Comparison of ENCODE assay signal across 14 cellular contexts in the genomic region with DNA sequence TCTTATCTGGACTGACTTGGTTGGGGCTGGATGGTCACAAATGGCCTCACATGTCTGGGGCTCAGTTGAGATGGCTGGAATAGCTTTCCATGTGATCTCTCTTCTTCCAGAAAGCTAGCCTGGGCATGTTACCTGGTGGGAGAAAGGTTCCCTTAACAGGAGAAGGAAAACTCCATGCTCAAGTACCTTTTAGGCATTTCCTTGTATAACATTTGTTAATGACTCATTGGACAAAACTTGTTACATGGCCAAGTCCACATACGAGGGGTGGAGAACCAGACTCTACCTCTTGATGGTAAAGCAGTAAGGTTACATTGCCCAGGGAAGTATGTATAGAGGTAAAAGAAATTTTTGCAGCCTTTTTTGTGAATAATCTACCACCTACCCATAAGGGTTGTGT.
"Had no signal": no experiment of that assay in that cellular context is flagged by ENCODE, and none has a peak within 500 bp of the region (broad histone marks: within the 10 kb centered on the region; RNA-seq: fewer than 3 reads in every experiment).

No MANE protein-coding gene starts in this region.

- H3K36me3 ChIP-seq: gastrocnemius medialis, transverse colon had no signal

- H3K27ac ChIP-seq: gastrocnemius medialis, transverse colon had no signal

- DNase-seq: activated CD4-positive, alpha-beta T cell treated with anti-CD3 and anti-CD28 coated beads, Interleukin-2, amount 50 U/mL, for 1 hour; activated CD4-positive, CD25-positive, alpha-beta regulatory T cell; activated CD8-positive, alpha-beta memory T cell treated with anti-CD3 and anti-CD28 coated beads for 24 hours; activated gamma-delta T cell treated with Interleukin-2 at 50 U/mL for 16 hours; activated naive CD8-positive, alpha-beta T cell treated with anti-CD3 and anti-CD28 coated beads for 36 hours; amygdala; effector CD8-positive, alpha-beta T cell; gastrocnemius medialis; nephron progenitor cell; occipital lobe; right cardiac atrium; small intestine; stimulated activated naive CD8-positive, alpha-beta T cell treated with anti-CD3 and anti-CD28 coated beads, Interleukin-15, Interleukin-2, amounts not matched to agents 100 U/mL and 50 U/mL, for 24 hours; transverse colon had no signal

- H3K4me1 ChIP-seq: gastrocnemius medialis had no signal

- H3K4me3 ChIP-seq: gastrocnemius medialis, transverse colon had no signal

- H3K27me3 ChIP-seq: gastrocnemius medialis, transverse colon had no signal

- ATAC-seq: gastrocnemius medialis; right cardiac atrium; stimulated activated naive CD8-positive, alpha-beta T cell treated with anti-CD3 and anti-CD28 coated beads, Interleukin-15, Interleukin-2, amounts not matched to agents 100 U/mL and 50 U/mL, for 24 hours had no signal
